Comparison of ENCODE assay signal across 15 cellular contexts in genomic region chr14:64646103-64646502, GRCh38. TPM values are rescaled to one million over a fixed set of nuclear protein-coding genes. Genes with fewer than 3 reads are reported as not detected.
DNase-seq lines count a peak whose midpoint lies in the region; ATAC-seq and TF ChIP-seq lines count a peak whose summit lies in the region.
"Had no signal": no experiment of that assay in that cellular context is flagged by ENCODE, and none has a peak within 500 bp of the region (broad histone marks: within the 10 kb centered on the region; RNA-seq: fewer than 3 reads in every experiment).

No MANE protein-coding gene starts in this region.

- H3K4me3 ChIP-seq in cardiac muscle cell (no peak overlapping the region), right atrium auricular region (no peak overlapping the region), fibroblast of lung (replicated peaks in 1 of 4; ENCODE audit: control extremely low read depth in 1 of 4, insufficient read depth in 1 of 4, low read depth in 3 of 4, low read length in 4 of 4) (no peak overlapping the region), muscle layer of duodenum (ENCODE audit: low read depth in 1 of 2, low read length in 2 of 2) (no peak overlapping the region), uterus (no peak overlapping the region)
- H3K4me3 ChIP-seq: skin epidermis, testis had no signal

- no peak overlapping the region for H3K4me3 Mint-ChIP-seq in activated CD8-positive, alpha-beta T cell treated with anti-CD3 and anti-CD28 coated beads for 36 hours
- H3K4me3 Mint-ChIP-seq: activated T-helper 17 cell treated with anti-CD3 and anti-CD28 coated beads, Interleukin-2, amount 50 U/mL, for 72 hours had no signal

- H3K27ac ChIP-seq in cardiac muscle cell: peak overlapping the region; percentile 93
- peak overlapping the region in 1 of 2 donors; percentile 46 for H3K27ac ChIP-seq in right atrium auricular region
- peak overlapping the region; percentile 80 for H3K27ac ChIP-seq in fibroblast of lung (ENCODE audit: insufficient read depth, low read length)
- peak overlapping the region; percentile 52 for H3K27ac ChIP-seq in muscle layer of duodenum (ENCODE audit: low read length)
- H3K27ac ChIP-seq in uterus: peak overlapping the region; percentile 77 to 85

- H3K36me3 ChIP-seq in cardiac muscle cell (no peaks in the 10 kb centered on the region), right atrium auricular region (no peaks in the 10 kb centered on the region), fibroblast of lung (ENCODE audit: control insufficient read depth, insufficient read depth, low read length) (no peaks in the 10 kb centered on the region), muscle layer of duodenum (ENCODE audit: control insufficient read depth in 1 of 2, insufficient read depth in 2 of 2, low read length in 2 of 2) (no peaks in the 10 kb centered on the region), uterus (no peaks in the 10 kb centered on the region)

- TF ChIP-seq POLR2A in uterus (IDR thresholded peaks at IDR 0.05): no peak

- intact Hi-C loops in uterus (cut with DNase I; ENCODE audit: low total_unique reads) (no loop called here), sciatic nerve (cut with DNase I) (no loop called here)
- intact Hi-C loops in activated CD8-positive, alpha-beta T cell treated with anti-CD3 and anti-CD28 coated beads for 36 hours (cut with micrococcal nuclease): no loop called here

- no peaks in the 10 kb centered on the region for H4K20me1 ChIP-seq in fibroblast of lung (ENCODE audit: control insufficient read depth, extremely low read depth, insufficient read depth, low read length)

- H3K9ac ChIP-seq in fibroblast of lung (ENCODE audit: insufficient read depth, low read length): peak overlapping the region; percentile 29

- no peaks in the 10 kb centered on the region for H3K9me3 Mint-ChIP-seq in activated CD8-positive, alpha-beta T cell treated with anti-CD3 and anti-CD28 coated beads for 36 hours
- H3K9me3 Mint-ChIP-seq: activated T-helper 17 cell treated with anti-CD3 and anti-CD28 coated beads, Interleukin-2, amount 50 U/mL, for 72 hours had no signal

- H3K27ac Mint-ChIP-seq in activated CD8-positive, alpha-beta T cell treated with anti-CD3 and anti-CD28 coated beads for 36 hours: no peak overlapping the region
- H3K27ac Mint-ChIP-seq: activated T-helper 17 cell treated with anti-CD3 and anti-CD28 coated beads, Interleukin-2, amount 50 U/mL, for 72 hours had no signal

- TF ChIP-seq CTCF in cardiac muscle cell (IDR thresholded peaks at IDR 0.05; ENCODE audit: low read depth, low read length): no peak
- TF ChIP-seq CTCF in right atrium auricular region (IDR thresholded peaks at IDR 0.05): no peak
- TF ChIP-seq CTCF in fibroblast of lung (conservative IDR thresholded peaks at IDR 0.05 in 1 of 2, IDR thresholded peaks at IDR 0.05 in 1 of 2; ENCODE audit: low read depth in 1 of 2, low read length in 2 of 2): no peak
- no peak for TF ChIP-seq CTCF in uterus (IDR thresholded peaks at IDR 0.05)
- TF ChIP-seq CTCF in activated CD8-positive, alpha-beta T cell treated with anti-CD3 and anti-CD28 coated beads for 36 hours (IDR thresholded peaks at IDR 0.05): no peak

- no peaks in the 10 kb centered on the region for H3K79me2 ChIP-seq in fibroblast of lung (ENCODE audit: control insufficient read depth, insufficient read depth, low read length)

- H3K4me1 ChIP-seq in cardiac muscle cell (ENCODE audit: low read depth): peaks cover 10% of the 10 kb centered on the region
- H3K4me1 ChIP-seq in right atrium auricular region: peaks cover 0 to 9% of the 10 kb centered on the region in 2 donors
- peaks cover 10% of the 10 kb centered on the region for H3K4me1 ChIP-seq in fibroblast of lung (ENCODE audit: control insufficient read depth, extremely low read depth, insufficient read depth, low read length)
- H3K4me1 ChIP-seq in muscle layer of duodenum (ENCODE audit: control insufficient read depth in 1 of 2, insufficient read depth in 2 of 2, low read length in 2 of 2): peaks cover 0 to 13% of the 10 kb centered on the region in 2 donors
- H3K4me1 ChIP-seq in uterus: peaks cover 4 to 6% of the 10 kb centered on the region in 2 donors

- H2AFZ ChIP-seq in fibroblast of lung (ENCODE audit: low read length): no peak overlapping the region

- CTCF ChIA-PET in activated CD8-positive, alpha-beta T cell treated with anti-CD3 and anti-CD28 coated beads for 36 hours (lab: Charles Lee): interaction anchor here (1.4 kb wide), 1 partner anchor 9 kb away, joined by 6 read pairs; no protein-coding TSS in a partner anchor

- ATAC-seq in activated CD8-positive, alpha-beta T cell treated with anti-CD3 and anti-CD28 coated beads for 36 hours: no peak
- ATAC-seq in sciatic nerve: no peak
- ATAC-seq in GM21367 (IDR thresholded peaks at IDR 0.05; ENCODE audit: unreplicated experiment): no peak
- ATAC-seq: activated T-helper 17 cell treated with anti-CD3 and anti-CD28 coated beads, Interleukin-2, amount 50 U/mL, for 72 hours had no signal

- H3K4me2 ChIP-seq in fibroblast of lung (ENCODE audit: extremely low read depth, insufficient read depth, low read length): no peak overlapping the region

- POLR2A ChIA-PET in activated CD8-positive, alpha-beta T cell treated with anti-CD3 and anti-CD28 coated beads for 36 hours (lab: Charles Lee): no interaction called here

- no peaks in the 10 kb centered on the region for H3K36me3 Mint-ChIP-seq in activated CD8-positive, alpha-beta T cell treated with anti-CD3 and anti-CD28 coated beads for 36 hours (ENCODE audit: low read depth)

- DNase-seq in cardiac muscle cell (ENCODE audit: low read depth in 1 of 2, low spot score in 1 of 2) (peak in 1 of 2 donors; percentile 89), right atrium auricular region (ENCODE audit: low spot score) (no peak), fibroblast of lung (ENCODE audit: low read depth in 2 of 2) (peak in 1 of 2 donors; percentile 86), uterus (peak in 1 of 2 donors; percentile 53), sciatic nerve (ENCODE audit: low spot score) (no peak)
- no peak for DNase-seq in activated CD8-positive, alpha-beta T cell treated with anti-CD3 and anti-CD28 coated beads for 36 hours
- DNase-seq: activated CD4-positive, alpha-beta T cell treated with anti-CD3 and anti-CD28 coated beads, Interleukin-2, amount 50 U/mL, for 1 hour; MV-4-11; NCI-H345; testis had no signal

- no peaks in the 10 kb centered on the region for H3K27me3 ChIP-seq in cardiac muscle cell
- no peaks in the 10 kb centered on the region for H3K27me3 ChIP-seq in right atrium auricular region
- no peaks in the 10 kb centered on the region for H3K27me3 ChIP-seq in fibroblast of lung (ENCODE audit: control insufficient read depth, insufficient read depth, low read length)
- H3K27me3 ChIP-seq in muscle layer of duodenum (ENCODE audit: low read depth, low read length): no peaks in the 10 kb centered on the region
- H3K27me3 ChIP-seq in uterus: no peaks in the 10 kb centered on the region
- H3K27me3 ChIP-seq: testis had no signal

- H3K4me1 Mint-ChIP-seq in activated CD8-positive, alpha-beta T cell treated with anti-CD3 and anti-CD28 coated beads for 36 hours (ENCODE audit: low read depth): no peaks in the 10 kb centered on the region
- H3K4me1 Mint-ChIP-seq: activated T-helper 17 cell treated with anti-CD3 and anti-CD28 coated beads, Interleukin-2, amount 50 U/mL, for 72 hours had no signal

- H3K9me3 ChIP-seq in cardiac muscle cell (ENCODE audit: low read depth): no peaks in the 10 kb centered on the region
- H3K9me3 ChIP-seq in right atrium auricular region: no peaks in the 10 kb centered on the region
- no peaks in the 10 kb centered on the region for H3K9me3 ChIP-seq in fibroblast of lung (ENCODE audit: control insufficient read depth, insufficient read depth, low read depth, low read length)
- no peaks in the 10 kb centered on the region for H3K9me3 ChIP-seq in muscle layer of duodenum (ENCODE audit: control insufficient read depth in 1 of 2, low read length in 2 of 2)
- no peaks in the 10 kb centered on the region for H3K9me3 ChIP-seq in uterus
- H3K9me3 ChIP-seq: testis had no signal

- peaks cover 3% of the 10 kb centered on the region for H3K27me3 Mint-ChIP-seq in activated CD8-positive, alpha-beta T cell treated with anti-CD3 and anti-CD28 coated beads for 36 hours

RNA-seq across cellular contexts. Expression of gene PLEKHG3, which starts 58.1 kb away (rescaled TPM):
- total RNA-seq in cardiac muscle cell (54.8 and 72.2 TPM in 2 replicates), right atrium auricular region (10 to 100 TPM; 26.1 to 28.1 TPM), fibroblast of lung (0.17 and 2.3 TPM in 2 replicates), uterus (100 to 1,000 TPM in 1 of 4 donors, 10 to 100 TPM in 3; 40.5 to 178 (median 59.7) TPM), sciatic nerve (101 TPM)
- polyA plus RNA-seq in cardiac muscle cell (17.7 and 19.2 TPM in 2 replicates), fibroblast of lung (2.5 and 3.0 TPM in 2 replicates)
- polyA plus RNA-seq in fibroblast of lung (2012): 4.1 and 6.8 TPM in 2 replicates
- 3.5 and 11.3 TPM in 2 replicates for polyA minus RNA-seq in fibroblast of lung (ENCODE audit: low replicate concordance)
- total RNA-seq in activated CD8-positive, alpha-beta T cell treated with anti-CD3 and anti-CD28 coated beads for 36 hours: 1 to 10 TPM; 2.7 to 2.8 TPM
- total RNA-seq: OCI-LY7 had no signal
